ENCODE assay signal across 1 cellular context in genomic region chr7:101104799-101105198, GRCh38.
TF ChIP-seq lines count a peak whose summit lies in the region.

No MANE protein-coding gene starts in this region.

TF ChIP-seq in endothelial cell of umbilical vein, 7 proteins besides CTCF, POLR2A, EP300 and RAD21:
- TF ChIP-seq POLR2AphosphoS5 (IDR thresholded peaks at IDR 0.05; ENCODE audit: insufficient read depth, low read depth, low read length) (no peak), MAX (IDR thresholded peaks at IDR 0.05; ENCODE audit: insufficient read depth, insufficient read length) (no peak), MYC (IDR thresholded peaks at IDR 0.05; ENCODE audit: low read depth, low read length) (no peak), EZH2 (IDR thresholded peaks at IDR 0.05; ENCODE audit: borderline replicate concordance, low read depth, low read length, severe bottlenecking) (no peak), GATA2 (IDR thresholded peaks at IDR 0.05; ENCODE audit: insufficient read depth, insufficient read length, low read depth, low read length) (no peak), JUN (IDR thresholded peaks at IDR 0.05; ENCODE audit: borderline replicate concordance, insufficient read depth, insufficient read length, low read depth) (no peak), FOS (IDR thresholded peaks at IDR 0.05; ENCODE audit: borderline replicate concordance, insufficient read depth, low read length) (no peak)
